25 cellular contexts compared by ENCODE assay signal in the genomic region with DNA sequence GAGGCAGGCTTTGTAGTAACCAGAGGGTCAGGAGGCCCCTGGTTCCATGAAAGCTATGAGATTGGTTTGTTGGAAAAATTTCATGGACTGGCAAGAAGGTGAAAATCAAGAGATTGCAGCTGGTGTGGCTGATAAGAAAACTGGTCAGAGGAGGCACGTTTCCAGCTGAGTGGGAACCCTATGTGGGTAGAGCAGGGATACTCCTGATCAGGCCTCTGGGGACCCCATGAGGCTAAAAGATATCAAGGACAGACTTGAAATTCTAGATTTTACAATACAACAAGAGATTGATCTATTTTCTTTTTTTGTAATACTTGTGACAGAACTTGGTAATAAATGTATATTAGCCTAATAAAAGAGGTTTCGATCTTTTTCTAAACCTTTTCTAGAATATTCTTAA.
"Had no signal": no experiment of that assay in that cellular context is flagged by ENCODE, and none has a peak within 500 bp of the region (broad histone marks: within the 10 kb centered on the region; RNA-seq: fewer than 3 reads in every experiment).

No MANE protein-coding gene starts in this region.

- H3K4me3 ChIP-seq: adrenal gland, ascending aorta, gastrocnemius medialis, left lung, lung, stomach, suprapubic skin, tibial nerve had no signal

- H3K36me3 ChIP-seq: adrenal gland, ascending aorta, brain microvascular endothelial cell, gastrocnemius medialis, left lung, stomach, suprapubic skin, tibial nerve had no signal

- H3K4me1 ChIP-seq: adrenal gland, ascending aorta, gastrocnemius medialis, left lung, stomach, suprapubic skin, tibial nerve had no signal

- DNase-seq: activated CD4-positive, alpha-beta T cell treated with anti-CD3 and anti-CD28 coated beads for 1 hour; activated T-cell treated with anti-CD3 and anti-CD28 coated beads, Interleukin-2, amount 50 U/mL, for 1 hour; brain microvascular endothelial cell; caudate nucleus; dermis blood vessel endothelial cell; effector CD8-positive, alpha-beta T cell; gastrocnemius medialis; hypothalamus; left lung; naive thymus-derived CD4-positive, alpha-beta T cell; posterior cingulate gyrus; small intestine; stimulated activated CD4-positive, alpha-beta T cell treated with anti-CD3 and anti-CD28 coated beads, Interleukin-2, amount 100 ng/mL, for 24 hours; stomach; T-helper 2 cell had no signal

- H3K27me3 ChIP-seq: adrenal gland, ascending aorta, brain microvascular endothelial cell, gastrocnemius medialis, left lung, stomach, suprapubic skin, tibial nerve had no signal

- H3K27ac ChIP-seq: adrenal gland, ascending aorta, brain microvascular endothelial cell, gastrocnemius medialis, left lung, stomach, suprapubic skin, tibial nerve, VCaP had no signal

- H3K9me3 ChIP-seq: adrenal gland, ascending aorta, gastrocnemius medialis, suprapubic skin had no signal

- ATAC-seq: activated T-helper 17 cell treated with anti-CD3 and anti-CD28 coated beads, Interleukin-2, amount 50 U/mL, for 72 hours; esophagus mucosa; gastrocnemius medialis; left lung; naive thymus-derived CD4-positive, alpha-beta T cell; sciatic nerve; stimulated activated effector memory CD8-positive, alpha-beta T cell treated with anti-CD3 and anti-CD28 coated beads, Interleukin-12 subunit alpha, Interleukin-12 subunit beta, amount 100 ng/mL, for 72 hours had no signal
